1 cellular context compared by ENCODE assay signal in genomic region chr10:97297556-97298222, GRCh38.
TF ChIP-seq lines count a peak whose summit lies in the region.

No MANE protein-coding gene starts in this region.

TF ChIP-seq in endothelial cell of umbilical vein, 7 proteins besides CTCF, POLR2A, EP300 and RAD21:
- TF ChIP-seq, protein P1, sequence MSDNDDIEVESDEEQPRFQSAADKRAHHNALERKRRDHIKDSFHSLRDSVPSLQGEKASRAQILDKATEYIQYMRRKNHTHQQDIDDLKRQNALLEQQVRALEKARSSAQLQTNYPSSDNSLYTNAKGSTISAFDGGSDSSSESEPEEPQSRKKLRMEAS (IDR thresholded peaks at IDR 0.05; ENCODE audit: insufficient read depth, insufficient read length): no peak
- TF ChIP-seq EZH2 (IDR thresholded peaks at IDR 0.05; ENCODE audit: borderline replicate concordance, low read depth, low read length, severe bottlenecking): no peak
- TF ChIP-seq JUN (IDR thresholded peaks at IDR 0.05; ENCODE audit: borderline replicate concordance, insufficient read depth, insufficient read length, low read depth): no peak
- no peak for TF ChIP-seq GATA2 (IDR thresholded peaks at IDR 0.05; ENCODE audit: insufficient read depth, insufficient read length, low read depth, low read length)
- TF ChIP-seq POLR2AphosphoS5 (IDR thresholded peaks at IDR 0.05; ENCODE audit: insufficient read depth, low read depth, low read length): no peak
